8 cellular contexts compared by ENCODE assay signal in genomic region chr3:31979006-31979697, GRCh38. TPM values are rescaled to one million over a fixed set of nuclear protein-coding genes. Genes with fewer than 3 reads are reported as not detected.
DNase-seq lines count a peak whose midpoint lies in the region; ATAC-seq, FAIRE-seq and TF ChIP-seq lines count a peak whose summit lies in the region.

No MANE protein-coding gene starts in this region.

- H4K8ac ChIP-seq in mesenchymal stem cell (ENCODE audit: low read length), result no peak overlapping the region

- H2AK5ac ChIP-seq in mesenchymal stem cell (ENCODE audit: low read length, severe bottlenecking), result peak overlapping the region; percentile 93

- CTCF ChIA-PET in activated B cell treated with CpG ODN at 0.5 μM for 24 hours (lab: Charles Lee), result interaction anchor here (1.0 kb wide), 1 partner anchor 12 kb away, joined by 3 read pairs; no protein-coding TSS in a partner anchor

- H3K4me1 Mint-ChIP-seq in activated B cell treated with CpG ODN at 0.5 μM for 24 hours, result peaks cover 87% of the 10 kb centered on the region

- H3K27me3 ChIP-seq in mesenchymal stem cell (ENCODE audit: control insufficient read depth in 1 of 2, insufficient read depth in 1 of 2, low read length in 2 of 2) (peaks cover 0 to 4% of the 10 kb centered on the region in 2 experiments), testis (no peaks in the 10 kb centered on the region)

- FAIRE-seq in GM12892 (lab: Jason Lieb, UNC), result peak; percentile 78

- H3K18ac ChIP-seq in mesenchymal stem cell (ENCODE audit: low read depth in 1 of 2, low read length in 2 of 2), result no peak overlapping the region

- ATAC-seq in activated B cell treated with CpG ODN at 0.5 μM for 24 hours (ENCODE audit: low read depth), result no peak

- H3K9me3 Mint-ChIP-seq in activated B cell treated with CpG ODN at 0.5 μM for 24 hours, result no peaks in the 10 kb centered on the region

- WGBS in mesenchymal stem cell, result 92% methylated on average over 3 of the region's 5 CpGs
- 58 to 59% methylated on average over 5 of the region's 5 CpGs for WGBS in testis, 2 donors

- no peak overlapping the region for H2BK12ac ChIP-seq in mesenchymal stem cell (ENCODE audit: low read length in 2 of 2)

- no peak overlapping the region for H2AFZ ChIP-seq in mesenchymal stem cell (ENCODE audit: low read depth, low read length)

- H4K91ac ChIP-seq in mesenchymal stem cell (ENCODE audit: low read length), result no peak overlapping the region

- POLR2A ChIA-PET in activated B cell treated with CpG ODN at 0.5 μM for 24 hours (lab: Charles Lee), result interaction anchor here (0.7 to 1.1 kb wide), 5 partner anchors 8 to 447 kb away, joined by 3 to 6 read pairs (median 4); partner anchors contain the start of gene STT3B

- H2BK5ac ChIP-seq in mesenchymal stem cell (ENCODE audit: low read depth, low read length, poor library complexity, severe bottlenecking), result no peak overlapping the region

- no peak overlapping the region for H3K4me2 ChIP-seq in mesenchymal stem cell (ENCODE audit: low read length, poor library complexity, severe bottlenecking)

- peak overlapping the region; percentile 24 for H3K9ac ChIP-seq in mesenchymal stem cell (ENCODE audit: low read length)

- H3K27me3 Mint-ChIP-seq in activated B cell treated with CpG ODN at 0.5 μM for 24 hours, result no peaks in the 10 kb centered on the region

- no peak overlapping the region for H2BK120ac ChIP-seq in mesenchymal stem cell (ENCODE audit: low read depth, low read length)

- H3K36me3 Mint-ChIP-seq in activated B cell treated with CpG ODN at 0.5 μM for 24 hours (ENCODE audit: low read depth), result peaks cover 54% of the 10 kb centered on the region

- H3K14ac ChIP-seq in mesenchymal stem cell (ENCODE audit: low read length in 2 of 2), result no peak overlapping the region

- no peak for TF ChIP-seq CTCF in HFF-Myc (IDR thresholded peaks at IDR 0.05; ENCODE audit: low read depth, low read length, missing control alignments)
- TF ChIP-seq CTCF in activated B cell treated with CpG ODN at 0.5 μM for 24 hours (IDR thresholded peaks at IDR 0.05), result no peak
- TF ChIP-seq CTCF in testis (IDR thresholded peaks at IDR 0.05), result no peak

- H3K4me1 ChIP-seq in mesenchymal stem cell (ENCODE audit: control insufficient read depth, insufficient read depth, low read depth, low read length), result peaks cover 8% of the 10 kb centered on the region
- no peaks in the 10 kb centered on the region for H3K4me1 ChIP-seq in testis

- no peaks in the 10 kb centered on the region for H3K9me3 ChIP-seq in mesenchymal stem cell (ENCODE audit: control insufficient read depth, low read length)
- no peaks in the 10 kb centered on the region for H3K9me3 ChIP-seq in testis

- H3K4ac ChIP-seq in mesenchymal stem cell (ENCODE audit: low read depth in 1 of 2, low read length in 2 of 2), result no peak overlapping the region

- no peak overlapping the region for H2BK15ac ChIP-seq in mesenchymal stem cell (ENCODE audit: low read depth, poor library complexity, severe bottlenecking)

- peak overlapping the region; percentile 89 for H3K4me3 ChIP-seq in HFF-Myc (replicated peaks; ENCODE audit: low read depth, low read length)
- peak overlapping the region in 1 of 2 experiments; percentile 46 for H3K4me3 ChIP-seq in mesenchymal stem cell (ENCODE audit: insufficient read depth in 1 of 2, low read depth in 1 of 2, low read length in 2 of 2)
- H3K4me3 ChIP-seq in testis, result no peak overlapping the region

- TF ChIP-seq POLR2A in GM12892 (IDR thresholded peaks at IDR 0.05; ENCODE audit: low read depth, low read length) (no peak), testis (IDR thresholded peaks at IDR 0.05) (no peak)

- H3K27ac ChIP-seq in mesenchymal stem cell (ENCODE audit: low read length, poor library complexity, severe bottlenecking) (no peak overlapping the region), testis (no peak overlapping the region)

- intact Hi-C loops in activated B cell treated with CpG ODN at 0.5 μM for 24 hours (cut with micrococcal nuclease) (no loop called here), testis (cut with DNase I; ENCODE audit: low total_unique reads) (no loop called here), cardiac septum (cut with DNase I) (no loop called here)

- H3K36me3 ChIP-seq in mesenchymal stem cell (ENCODE audit: control insufficient read depth in 1 of 2, insufficient read depth in 2 of 2, low read depth in 1 of 2, low read length in 2 of 2), result no peaks in the 10 kb centered on the region
- no peaks in the 10 kb centered on the region for H3K36me3 ChIP-seq in testis (ENCODE audit: low read depth, missing control alignments)

- H3K27ac Mint-ChIP-seq in activated B cell treated with CpG ODN at 0.5 μM for 24 hours, result peak overlapping the region; percentile 77

- peaks cover 16% of the 10 kb centered on the region for H3K79me1 ChIP-seq in mesenchymal stem cell (replicated peaks; ENCODE audit: low read length, poor library complexity, severe bottlenecking)

- DNase-seq in GM12892 (ENCODE audit: insufficient read length) (no peak), HFF-Myc (ENCODE audit: extremely low read depth, low read depth) (no peak), activated B cell treated with CpG ODN at 0.5 μM for 24 hours (no peak), mesenchymal stem cell (no peak), testis (no peak), cardiac septum (ENCODE audit: low spot score) (no peak), DMS53 treated with DMSO at 0.1 percent for 48 hours (lab: John Stamatoyannopoulos, UW; ENCODE audit: unreplicated experiment) (no peak), NCI-H187 treated with DMSO at 0.1 percent for 48 hours (lab: John Stamatoyannopoulos, UW) (no peak)

- H3K23ac ChIP-seq in mesenchymal stem cell (ENCODE audit: low read length in 2 of 2), result no peak overlapping the region

- H3K4me3 Mint-ChIP-seq in activated B cell treated with CpG ODN at 0.5 μM for 24 hours, result peak overlapping the region; percentile 96

RNA-seq across cellular contexts. Expression of gene OSBPL10, which starts 1.9 kb away (rescaled TPM):
- polyA plus RNA-seq in GM12892 (2012; ENCODE audit: missing spikeins), result 0.78 TPM
- total RNA-seq in activated B cell treated with CpG ODN at 0.5 μM for 24 hours (125 and 137 TPM in 2 replicates), testis (100 to 1,000 TPM; 160 to 175 TPM), cardiac septum (5.8 TPM)
- 12.0 TPM for polyA plus RNA-seq in mesenchymal stem cell (2013, experiment 1 of 2)
- polyA plus RNA-seq in mesenchymal stem cell (2013, experiment 2 of 2), result 12.2 TPM
- 113 TPM for polyA plus RNA-seq in testis (ENCODE audit: insufficient read depth, low read depth, low replicate concordance)

RNA-seq across cellular contexts. Expression of gene ZNF860, which starts 2.4 kb away (rescaled TPM):
- polyA plus RNA-seq in GM12892 (2012; ENCODE audit: missing spikeins), result not detected
- total RNA-seq in activated B cell treated with CpG ODN at 0.5 μM for 24 hours (16.6 and 19.1 TPM in 2 replicates), testis (1 to 10 TPM; 4.0 to 6.2 TPM), cardiac septum (0.16 TPM)
- polyA plus RNA-seq in mesenchymal stem cell (2013, experiment 1 of 2), result 0.36 TPM
- polyA plus RNA-seq in mesenchymal stem cell (2013, experiment 2 of 2), result 0.27 TPM
- polyA plus RNA-seq in testis (ENCODE audit: insufficient read depth, low read depth, low replicate concordance), result 1.5 TPM

Comparison
In these comparisons a context has a peak if more than half of its experiments do, and no peak if none do; other contexts are left out.
1. RNA of gene OSBPL10, which starts 1.9 kb away (total RNA-seq): 160 to 175 TPM in testis and 125 to 137 TPM in activated B cell treated with CpG ODN at 0.5 μM for 24 hours; 5.8 TPM in cardiac septum (single experiment); every median in the first group is over 10 times any median in the second.